25 cellular contexts compared by ENCODE assay signal in the genomic region with DNA sequence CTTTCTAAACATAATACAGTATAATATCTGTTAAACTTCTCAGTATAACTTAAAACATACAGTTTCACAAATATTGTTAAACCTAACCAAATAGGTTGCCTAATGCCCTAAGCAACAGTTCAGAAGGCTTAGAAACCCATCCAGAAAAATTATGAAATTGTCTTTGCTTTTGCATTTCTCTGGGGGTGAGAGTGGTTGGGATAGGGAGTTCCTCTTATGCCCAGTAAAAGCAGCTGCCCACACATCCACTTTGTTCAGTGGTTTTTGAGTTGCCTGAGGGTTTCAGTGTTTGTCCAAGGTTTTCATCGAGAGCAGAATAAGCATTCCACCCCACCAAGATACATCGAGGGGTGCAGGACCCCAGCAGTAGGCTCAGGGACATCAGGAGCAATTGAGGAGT.
"Had no signal": no experiment of that assay in that cellular context is flagged by ENCODE, and none has a peak within 500 bp of the region (broad histone marks: within the 10 kb centered on the region; RNA-seq: fewer than 3 reads in every experiment).

No MANE protein-coding gene starts in this region.

- DNase-seq: activated CD4-positive, alpha-beta T cell treated with anti-CD3 and anti-CD28 coated beads for 36 hours; activated CD4-positive, alpha-beta T cell treated with anti-CD3 and anti-CD28 coated beads, Interleukin-2, amount 50 U/mL, for 1 hour; activated CD4-positive, CD25-positive, alpha-beta regulatory T cell; activated CD8-positive, alpha-beta memory T cell treated with anti-CD3 and anti-CD28 coated beads, Interleukin-2, amount 50 U/mL, for 48 hours; activated CD8-positive, alpha-beta T cell treated with anti-CD3 and anti-CD28 coated beads, Interleukin-2, amount 10 ng/mL, durations not matched to agents 7 days and 5 days; activated T-cell treated with anti-CD3 and anti-CD28 coated beads, Interleukin-2, amount 50 U/mL, for 1 hour; aorta; caudate nucleus; colonic mucosa; Kasumi-1; KBM-7; NCI-H1105 treated with DMSO at 0.1 percent for 48 hours; NCI-H1436 treated with DMSO at 0.1 percent for 48 hours; NCI-H1930; NCI-H2107; NCI-H2171 treated with DMSO at 0.1 percent for 48 hours; NCI-H226; NCI-H526; NCI-H774; NK-92 treated with Interleukin-12 subunit alpha and Interleukin-12 subunit beta, amount 100 ng/mL, for 24 hours; Peyer's patch; Right ventricle myocardium superior; T-cell; T-helper 2 cell; T1000 had no signal
